ENCODE assay signal across 8 cellular contexts in genomic region chr12:94263011-94263786, GRCh38.
DNase-seq lines count a peak whose midpoint lies in the region; ATAC-seq, FAIRE-seq and TF ChIP-seq lines count a peak whose summit lies in the region.

No MANE protein-coding gene starts in this region.

- DNase-seq in GM13976 (ENCODE audit: low spot score) (peak; percentile 67), K562 (ENCODE audit: extremely low read depth in 1 of 4, low spot score in 3 of 4) (peak in 1 of 4 experiments; percentile 20), stomach (no peak), NCI-H2107 (lab: John Stamatoyannopoulos, UW) (no peak), mesenteric fat pad (ENCODE audit: low spot score) (no peak)
- peak; percentile 76 for DNase-seq in T-helper 2 cell treated with Interferon-gamma antibody and Interleukin-4, amounts not matched to agents 5 μg/mL and 100 μg/mL, for 36 hours (ENCODE audit: low spot score)

- H3K36me3 Mint-ChIP-seq in T-helper 2 cell treated with Interferon-gamma antibody and Interleukin-4, amounts not matched to agents 5 μg/mL and 100 μg/mL, for 36 hours (ENCODE audit: low read depth), result peaks cover 66% of the 10 kb centered on the region

- TF ChIP-seq CTCF in GM13976 (IDR thresholded peaks at IDR 0.05; ENCODE audit: borderline replicate concordance, control extremely low read depth, extremely low read depth, insufficient read depth, missing control alignments), result no peak
- TF ChIP-seq CTCF in K562 (IDR thresholded peaks at IDR 0.05 in 2 of 3, conservative IDR thresholded peaks at IDR 0.05 in 1 of 3; ENCODE audit: insufficient read depth in 2 of 3, low read depth in 1 of 3, low read length in 3 of 3), result no peak
- no peak for TF ChIP-seq CTCF in stomach (IDR thresholded peaks at IDR 0.05)

- H3K9me3 ChIP-seq in K562 (replicated peaks; ENCODE audit: control insufficient read depth, insufficient read depth, low read depth, low read length) (no peaks in the 10 kb centered on the region; the same call in 1 of the 2 replicates), muscle layer of colon (ENCODE audit: low read length) (no peaks in the 10 kb centered on the region), stomach (no peaks in the 10 kb centered on the region)

- no peak for TF ChIP-seq RAD21 in K562 (CRISPR knock-in tag; conservative IDR thresholded peaks at IDR 0.05 in 1 of 2, IDR thresholded peaks at IDR 0.05 in 1 of 2)

- peaks cover 10 to 11% of the 10 kb centered on the region in 2 experiments; a peak in 4 of 5 replicates for H3K4me1 ChIP-seq in K562 (replicated peaks in 1 of 2; ENCODE audit: control insufficient read depth in 2 of 2, insufficient read depth in 2 of 2, low read length in 2 of 2)
- H3K4me1 ChIP-seq in muscle layer of colon (ENCODE audit: insufficient read depth, low read length), result peaks cover 34% of the 10 kb centered on the region
- H3K4me1 ChIP-seq in stomach, result peaks cover 16 to 45% (median 22%) of the 10 kb centered on the region in 4 donors

- no peaks in the 10 kb centered on the region for H3K9me3 Mint-ChIP-seq in T-helper 2 cell treated with Interferon-gamma antibody and Interleukin-4, amounts not matched to agents 5 μg/mL and 100 μg/mL, for 36 hours

- peak overlapping the region in 1 of 2 experiments; percentile 72; a peak in 2 of 4 replicates for H3K9ac ChIP-seq in K562 (ENCODE audit: insufficient read depth in 1 of 2, low read depth in 2 of 2, low read length in 2 of 2)
- H3K9ac ChIP-seq in muscle layer of colon (ENCODE audit: low read length), result peak overlapping the region; percentile 57

- intact Hi-C loops in K562 (cut with micrococcal nuclease), result no loop called here
- intact Hi-C loops in stomach (cut with DNase I; ENCODE audit: low total_unique reads), result no loop called here

- 25% methylated on average over 6 of the region's 14 CpGs for WGBS in K562 (ENCODE audit: insufficient coverage, low coverage, missing lambda C conversion rate)
- WGBS in stomach, 5 donors, result 62 to 80% (median 70%) methylated on average over 13 to 14 of the region's 14 CpGs

- H3K9me1 ChIP-seq in K562 (ENCODE audit: control insufficient read depth, insufficient read depth, low read length), result no peaks in the 10 kb centered on the region

- FAIRE-seq in K562 (lab: Jason Lieb, UNC), result no peak

- BruUV-seq in K562 (replicated peaks; lab: Mats Ljungman, UMichigan), result no TSS peak

- H3K36me3 ChIP-seq in K562 (ENCODE audit: control insufficient read depth, insufficient read depth, low read length) (no peaks in the 10 kb centered on the region), muscle layer of colon (ENCODE audit: insufficient read depth, low read length) (no peaks in the 10 kb centered on the region), stomach (no peaks in the 10 kb centered on the region)

- H3K4me3 ChIP-seq in K562 (peak overlapping the region; percentile 28), muscle layer of colon (ENCODE audit: low read depth in 1 of 2, low read length in 2 of 2) (peak overlapping the region; percentile 56 to 77), stomach (peak overlapping the region; percentile 43 to 55 (median 47))

- H3K27me3 ChIP-seq in K562 (ENCODE audit: control insufficient read depth in 2 of 2, insufficient read depth in 2 of 2, low read length in 2 of 2) (peaks cover 28 to 45% of the 10 kb centered on the region in 2 experiments), muscle layer of colon (ENCODE audit: control insufficient read depth in 1 of 2, insufficient read depth in 2 of 2, low read length in 2 of 2) (no peaks in the 10 kb centered on the region), stomach (no peaks in the 10 kb centered on the region)

- H3K4me3 Mint-ChIP-seq in T-helper 2 cell treated with Interferon-gamma antibody and Interleukin-4, amounts not matched to agents 5 μg/mL and 100 μg/mL, for 36 hours, result peak overlapping the region; percentile 88

- TF ChIP-seq POLR2A in K562 (conservative IDR thresholded peaks at IDR 0.05), result no peak
- TF ChIP-seq POLR2A in stomach (IDR thresholded peaks at IDR 0.05), result no peak

- peak overlapping the region; percentile 79 for H2AFZ ChIP-seq in K562 (ENCODE audit: low read depth, low read length)

- no peaks in the 10 kb centered on the region for H4K20me1 ChIP-seq in K562 (replicated peaks; ENCODE audit: control insufficient read depth, insufficient read depth, low read length)

- peak overlapping the region; percentile 79 for H3K4me2 ChIP-seq in K562 (ENCODE audit: insufficient read depth, low read length)

- H3K27ac Mint-ChIP-seq in T-helper 2 cell treated with Interferon-gamma antibody and Interleukin-4, amounts not matched to agents 5 μg/mL and 100 μg/mL, for 36 hours, result peak overlapping the region; percentile 95

- H3K27ac ChIP-seq in K562 (ENCODE audit: extremely low read depth, low read depth, low read length) (no peak overlapping the region; the same call in 2 of the 3 replicates), muscle layer of colon (ENCODE audit: low read depth, low read length) (peak overlapping the region; percentile 78), stomach (peak overlapping the region; percentile 65 to 90 (median 82))

- peaks cover 41% of the 10 kb centered on the region for H3K4me1 Mint-ChIP-seq in T-helper 2 cell treated with Interferon-gamma antibody and Interleukin-4, amounts not matched to agents 5 μg/mL and 100 μg/mL, for 36 hours (ENCODE audit: low read depth)

- in situ Hi-C loops in GM13976 (cut with MboI; ENCODE audit: low sequenced_read_pairs, unreplicated experiment), result no loop called here
- in situ Hi-C loops in K562 (cut with MboI), result no loop called here

- peak; percentile 21 for ATAC-seq in HG02973 (IDR thresholded peaks at IDR 0.05; ENCODE audit: unreplicated experiment)
- ATAC-seq in K562, result peak; percentile 29; the same call in 2 of the 3 replicates

- POLR2A ChIA-PET in K562 (lab: Yijun Ruan, JAX), result interaction anchor here (0.6 to 1.2 kb wide), 2 partner anchors 9 to 1225 kb away, joined by 3 to 4 read pairs; no protein-coding TSS in a partner anchor

- no peaks in the 10 kb centered on the region for H3K27me3 Mint-ChIP-seq in T-helper 2 cell treated with Interferon-gamma antibody and Interleukin-4, amounts not matched to agents 5 μg/mL and 100 μg/mL, for 36 hours (ENCODE audit: low read depth)

- TF ChIP-seq EP300 in K562 (IDR thresholded peaks at IDR 0.05; ENCODE audit: low read length) (no peak), stomach (IDR thresholded peaks at IDR 0.05) (no peak)

- H3K79me2 ChIP-seq in K562 (ENCODE audit: control insufficient read depth, insufficient read depth, low read length), result no peaks in the 10 kb centered on the region

- CTCF ChIA-PET in K562 (lab: Yijun Ruan, JAX; ENCODE audit: low intra/inter-chr PET ratio), result no interaction called here

TF ChIP-seq in K562, 482 proteins besides CTCF, POLR2A, EP300 and RAD21:
- TF ChIP-seq NFE2L1 (tag; IDR thresholded peaks at IDR 0.05; ENCODE audit: borderline replicate concordance, low read depth) (no peak), PHB2 (IDR thresholded peaks at IDR 0.05; ENCODE audit: low read depth) (no peak), NR2F6 (CRISPR knock-in tag; IDR thresholded peaks at IDR 0.05) (no peak), EGR1 (conservative IDR thresholded peaks at IDR 0.05) (0 out of 2 replicates have a peak, but pooled peaks have one; percentile 7), SMAD4 (CRISPR knock-in tag; conservative IDR thresholded peaks at IDR 0.05) (no peak), ZNF175 (CRISPR knock-in tag; IDR thresholded peaks at IDR 0.05; ENCODE audit: low read depth) (0 out of 2 replicates have a peak, but pooled peaks have one; percentile 20), ZNF766 (CRISPR knock-in tag; conservative IDR thresholded peaks at IDR 0.05) (peak; percentile 45; the same call in 1 of the 2 replicates), HNRNPUL1 (IDR thresholded peaks at IDR 0.05; ENCODE audit: low read length) (no peak), E2F8 (IDR thresholded peaks at IDR 0.05; ENCODE audit: low read depth, partially characterized antibody) (no peak)

Comparison
In these comparisons a context has a peak if more than half of its experiments do, and no peak if none do; other contexts are left out.
1. DNase-seq: peak in GM13976 (single experiment) and T-helper 2 cell treated with Interferon-gamma antibody and Interleukin-4, amounts not matched to agents 5 μg/mL and 100 μg/mL, for 36 hours (single experiment); none in stomach (single experiment), NCI-H2107 (single experiment) and mesenteric fat pad (single experiment).
2. Peak in every context shown above with its lines, with median percentiles within 50 percentile points of each other: H3K4me3 ChIP-seq.